ENCODE assay signal across 1 cellular context in the genomic region with DNA sequence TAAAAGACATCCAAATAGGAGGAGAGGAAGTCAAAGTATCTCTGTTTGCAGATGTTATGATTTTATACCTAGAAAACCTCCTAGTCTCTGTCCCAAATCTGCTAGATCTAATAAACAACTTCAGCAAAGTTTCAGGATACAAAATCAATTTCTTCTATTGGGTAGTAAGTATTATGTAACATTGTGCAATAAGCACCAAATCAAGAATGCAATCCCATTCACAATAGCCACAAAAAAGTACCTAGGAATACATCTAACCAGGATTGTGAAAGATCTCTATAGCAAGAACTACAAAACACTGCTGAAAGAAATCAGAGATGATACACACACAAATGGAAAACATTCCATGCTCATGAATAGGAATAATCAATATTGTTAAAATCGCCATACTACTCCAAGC.
TF ChIP-seq lines count a peak whose summit lies in the region.

No MANE protein-coding gene starts in this region.

TF ChIP-seq in K562, 482 proteins besides CTCF, POLR2A, EP300 and RAD21:
- TF ChIP-seq NCOA6 (IDR thresholded peaks at IDR 0.05) (no peak), GTF2B (IDR thresholded peaks at IDR 0.05; ENCODE audit: extremely low read depth, insufficient read length) (no peak), CEBPG (CRISPR knock-in tag; IDR thresholded peaks at IDR 0.05) (no peak), CEBPG (tag; conservative IDR thresholded peaks at IDR 0.05 in 1 of 2, IDR thresholded peaks at IDR 0.05 in 1 of 2) (peak; percentile 45 to 59; a peak in 2 of 4 replicates), E4F1 (CRISPR knock-in tag; IDR thresholded peaks at IDR 0.05; ENCODE audit: borderline replicate concordance) (no peak), SRSF9 (IDR thresholded peaks at IDR 0.05; ENCODE audit: borderline replicate concordance, low read depth, low read length) (no peak), YY1 (IDR thresholded peaks at IDR 0.05; ENCODE audit: borderline replicate concordance in 1 of 3, control insufficient read depth in 1 of 3, extremely low read depth in 1 of 3, insufficient read depth in 3 of 3, insufficient read length in 1 of 3, insufficient replicate concordance in 2 of 3, low read depth in 1 of 3, low read length in 2 of 3) (no peak), CEBPB (tag; IDR thresholded peaks at IDR 0.05) (peak; percentile 41; the same call in 1 of the 2 replicates), MXI1 (IDR thresholded peaks at IDR 0.05; ENCODE audit: low read depth, low read length) (no peak)
- TF ChIP-seq, protein P1, sequence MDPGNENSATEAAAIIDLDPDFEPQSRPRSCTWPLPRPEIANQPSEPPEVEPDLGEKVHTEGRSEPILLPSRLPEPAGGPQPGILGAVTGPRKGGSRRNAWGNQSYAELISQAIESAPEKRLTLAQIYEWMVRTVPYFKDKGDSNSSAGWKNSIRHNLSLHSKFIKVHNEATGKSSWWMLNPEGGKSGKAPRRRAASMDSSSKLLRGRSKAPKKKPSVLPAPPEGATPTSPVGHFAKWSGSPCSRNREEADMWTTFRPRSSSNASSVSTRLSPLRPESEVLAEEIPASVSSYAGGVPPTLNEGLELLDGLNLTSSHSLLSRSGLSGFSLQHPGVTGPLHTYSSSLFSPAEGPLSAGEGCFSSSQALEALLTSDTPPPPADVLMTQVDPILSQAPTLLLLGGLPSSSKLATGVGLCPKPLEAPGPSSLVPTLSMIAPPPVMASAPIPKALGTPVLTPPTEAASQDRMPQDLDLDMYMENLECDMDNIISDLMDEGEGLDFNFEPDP (CRISPR knock-in tag; IDR thresholded peaks at IDR 0.05): no peak
